ENCODE assay signal across 1 cellular context in the genomic region with DNA sequence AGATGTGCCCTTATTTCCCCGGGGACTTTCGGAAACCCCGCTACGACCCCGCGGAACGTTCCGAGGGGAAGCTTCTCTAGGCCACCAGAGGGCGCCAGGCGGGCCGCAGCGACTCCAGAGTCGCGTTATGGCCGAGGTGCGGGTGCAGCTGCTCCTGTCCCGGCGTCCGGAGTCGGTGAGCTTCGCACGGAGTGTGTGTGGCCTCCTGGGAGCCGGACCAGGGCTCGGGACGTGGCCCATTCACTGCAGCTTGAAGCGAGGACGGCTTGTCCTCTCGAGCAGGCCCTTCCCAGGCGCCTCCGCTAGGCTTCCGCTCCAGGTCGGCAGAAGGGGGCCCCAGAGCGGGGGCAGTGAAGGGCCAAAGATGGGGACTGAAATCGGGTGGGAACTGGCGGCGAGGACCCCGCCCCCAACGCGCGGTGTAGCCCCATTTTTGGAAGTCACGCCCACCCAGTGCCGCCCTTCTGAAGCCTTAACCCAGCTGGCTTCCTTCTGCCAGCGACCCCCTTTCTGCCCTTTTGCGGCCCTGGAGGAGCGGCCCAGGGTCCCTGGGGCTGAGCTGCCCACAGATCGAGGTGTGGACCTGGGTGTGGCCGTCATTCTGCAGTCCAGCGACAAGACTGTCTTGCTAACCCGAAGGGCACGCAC.
A peak's percentile ranks its signal among the peaks of the same experiment; 100 is the strongest.
TF ChIP-seq lines count a peak whose summit lies in the region.

A gene with protein sequence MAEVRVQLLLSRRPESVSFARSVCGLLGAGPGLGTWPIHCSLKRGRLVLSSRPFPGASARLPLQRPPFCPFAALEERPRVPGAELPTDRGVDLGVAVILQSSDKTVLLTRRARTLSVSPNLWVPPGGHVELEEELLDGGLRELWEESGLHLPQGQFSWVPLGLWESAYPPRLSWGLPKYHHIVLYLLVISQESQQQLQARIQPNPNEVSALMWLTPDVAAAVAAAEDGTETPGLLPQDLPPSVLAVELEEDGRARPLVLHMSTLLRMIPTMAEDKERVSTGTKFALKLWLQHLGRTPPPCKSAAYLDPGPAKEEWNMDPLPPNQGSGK (plus strand): TSS at position 117 of the 648 bp plus-strand sequence. CDS start 11 bp downstream, at position 128.

TF ChIP-seq in K562, 482 proteins besides CTCF, POLR2A, EP300 and RAD21 (continued from another document and continues in another):
- TF ChIP-seq, protein P1, sequence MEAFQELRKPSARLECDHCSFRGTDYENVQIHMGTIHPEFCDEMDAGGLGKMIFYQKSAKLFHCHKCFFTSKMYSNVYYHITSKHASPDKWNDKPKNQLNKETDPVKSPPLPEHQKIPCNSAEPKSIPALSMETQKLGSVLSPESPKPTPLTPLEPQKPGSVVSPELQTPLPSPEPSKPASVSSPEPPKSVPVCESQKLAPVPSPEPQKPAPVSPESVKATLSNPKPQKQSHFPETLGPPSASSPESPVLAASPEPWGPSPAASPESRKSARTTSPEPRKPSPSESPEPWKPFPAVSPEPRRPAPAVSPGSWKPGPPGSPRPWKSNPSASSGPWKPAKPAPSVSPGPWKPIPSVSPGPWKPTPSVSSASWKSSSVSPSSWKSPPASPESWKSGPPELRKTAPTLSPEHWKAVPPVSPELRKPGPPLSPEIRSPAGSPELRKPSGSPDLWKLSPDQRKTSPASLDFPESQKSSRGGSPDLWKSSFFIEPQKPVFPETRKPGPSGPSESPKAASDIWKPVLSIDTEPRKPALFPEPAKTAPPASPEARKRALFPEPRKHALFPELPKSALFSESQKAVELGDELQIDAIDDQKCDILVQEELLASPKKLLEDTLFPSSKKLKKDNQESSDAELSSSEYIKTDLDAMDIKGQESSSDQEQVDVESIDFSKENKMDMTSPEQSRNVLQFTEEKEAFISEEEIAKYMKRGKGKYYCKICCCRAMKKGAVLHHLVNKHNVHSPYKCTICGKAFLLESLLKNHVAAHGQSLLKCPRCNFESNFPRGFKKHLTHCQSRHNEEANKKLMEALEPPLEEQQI (IDR thresholded peaks at IDR 0.05): no peak
- no peak for TF ChIP-seq CHD2 (IDR thresholded peaks at IDR 0.05; ENCODE audit: low read depth, low read length)
- TF ChIP-seq CREB1 (IDR thresholded peaks at IDR 0.05): peak; percentile 53; the same call in 1 of the 2 replicates
- peak; percentile 51; the same call in 1 of the 2 replicates for TF ChIP-seq CREB1 (CRISPR knock-in tag; IDR thresholded peaks at IDR 0.05)
- 0 out of 2 replicates have a peak, but pooled peaks have one; percentile 81 for TF ChIP-seq RBM14 (IDR thresholded peaks at IDR 0.05; ENCODE audit: borderline replicate concordance, insufficient read depth, low read depth, low read length)
- TF ChIP-seq ZNF583 (CRISPR knock-in tag; IDR thresholded peaks at IDR 0.05): peak; percentile 64; the same call in 1 of the 2 replicates
- no peak for TF ChIP-seq RBM34 (IDR thresholded peaks at IDR 0.05; ENCODE audit: borderline replicate concordance, insufficient read depth, low read length)
- no peak for TF ChIP-seq DNMT1 (IDR thresholded peaks at IDR 0.05)
- TF ChIP-seq ZFP36 (IDR thresholded peaks at IDR 0.05; ENCODE audit: low read depth, low read length, partially characterized antibody): no peak
- TF ChIP-seq POLR2B (IDR thresholded peaks at IDR 0.05; ENCODE audit: low read depth, partially characterized antibody): peak; percentile 37
- TF ChIP-seq NRF1 (conservative IDR thresholded peaks at IDR 0.05 in 1 of 2, IDR thresholded peaks at IDR 0.05 in 1 of 2): peak; percentile 41 to 47; a peak in 3 of 4 replicates
- no peak for TF ChIP-seq ZFP30 (CRISPR knock-in tag; IDR thresholded peaks at IDR 0.05; ENCODE audit: borderline replicate concordance)
- no peak for TF ChIP-seq KAT8 (IDR thresholded peaks at IDR 0.05; ENCODE audit: low read depth)
- peak; percentile 61 for TF ChIP-seq XRCC5 (IDR thresholded peaks at IDR 0.05; ENCODE audit: low read depth, low read length)
- TF ChIP-seq ZFX (CRISPR knock-in tag; IDR thresholded peaks at IDR 0.05): peak; percentile 94
- no peak for TF ChIP-seq NFIC (IDR thresholded peaks at IDR 0.05)
- TF ChIP-seq, protein P2, sequence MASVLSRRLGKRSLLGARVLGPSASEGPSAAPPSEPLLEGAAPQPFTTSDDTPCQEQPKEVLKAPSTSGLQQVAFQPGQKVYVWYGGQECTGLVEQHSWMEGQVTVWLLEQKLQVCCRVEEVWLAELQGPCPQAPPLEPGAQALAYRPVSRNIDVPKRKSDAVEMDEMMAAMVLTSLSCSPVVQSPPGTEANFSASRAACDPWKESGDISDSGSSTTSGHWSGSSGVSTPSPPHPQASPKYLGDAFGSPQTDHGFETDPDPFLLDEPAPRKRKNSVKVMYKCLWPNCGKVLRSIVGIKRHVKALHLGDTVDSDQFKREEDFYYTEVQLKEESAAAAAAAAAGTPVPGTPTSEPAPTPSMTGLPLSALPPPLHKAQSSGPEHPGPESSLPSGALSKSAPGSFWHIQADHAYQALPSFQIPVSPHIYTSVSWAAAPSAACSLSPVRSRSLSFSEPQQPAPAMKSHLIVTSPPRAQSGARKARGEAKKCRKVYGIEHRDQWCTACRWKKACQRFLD (CRISPR knock-in tag; IDR thresholded peaks at IDR 0.05): no peak
- TF ChIP-seq, protein P3, sequence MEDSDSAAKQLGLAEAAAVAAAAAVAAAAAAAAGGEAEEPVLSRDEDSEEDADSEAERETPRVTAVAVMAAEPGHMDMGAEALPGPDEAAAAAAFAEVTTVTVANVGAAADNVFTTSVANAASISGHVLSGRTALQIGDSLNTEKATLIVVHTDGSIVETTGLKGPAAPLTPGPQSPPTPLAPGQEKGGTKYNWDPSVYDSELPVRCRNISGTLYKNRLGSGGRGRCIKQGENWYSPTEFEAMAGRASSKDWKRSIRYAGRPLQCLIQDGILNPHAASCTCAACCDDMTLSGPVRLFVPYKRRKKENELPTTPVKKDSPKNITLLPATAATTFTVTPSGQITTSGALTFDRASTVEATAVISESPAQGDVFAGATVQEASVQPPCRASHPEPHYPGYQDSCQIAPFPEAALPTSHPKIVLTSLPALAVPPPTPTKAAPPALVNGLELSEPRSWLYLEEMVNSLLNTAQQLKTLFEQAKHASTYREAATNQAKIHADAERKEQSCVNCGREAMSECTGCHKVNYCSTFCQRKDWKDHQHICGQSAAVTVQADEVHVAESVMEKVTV (CRISPR knock-in tag; IDR thresholded peaks at IDR 0.05): peak; percentile 70
- 0 out of 2 replicates have a peak, but pooled peaks have one; percentile 18 for TF ChIP-seq SOX6 (IDR thresholded peaks at IDR 0.05)
- peak; percentile 43; the same call in 1 of the 2 replicates for TF ChIP-seq ZKSCAN1 (IDR thresholded peaks at IDR 0.05; ENCODE audit: low read depth, low read length)
- TF ChIP-seq NR4A1 (CRISPR knock-in tag; IDR thresholded peaks at IDR 0.05): no peak
- no peak; the same call in 1 of the 2 replicates for TF ChIP-seq NR4A1 (tag; IDR thresholded peaks at IDR 0.05)
- no peak; a peak in 1 of 4 replicates for TF ChIP-seq FOXA3 (CRISPR knock-in tag; conservative IDR thresholded peaks at IDR 0.05 in 1 of 2, IDR thresholded peaks at IDR 0.05 in 1 of 2)
- 0 out of 2 replicates have a peak, but pooled peaks have one; percentile 47 for TF ChIP-seq SMAD3 (CRISPR knock-in tag; conservative IDR thresholded peaks at IDR 0.05)
- TF ChIP-seq, protein P4, sequence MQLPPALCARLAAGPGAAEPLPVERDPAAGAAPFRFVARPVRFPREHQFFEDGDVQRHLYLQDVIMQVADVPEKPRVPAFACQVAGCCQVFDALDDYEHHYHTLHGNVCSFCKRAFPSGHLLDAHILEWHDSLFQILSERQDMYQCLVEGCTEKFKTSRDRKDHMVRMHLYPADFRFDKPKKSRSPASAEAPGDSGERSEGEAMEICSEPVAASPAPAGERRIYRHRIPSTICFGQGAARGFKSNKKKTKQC (CRISPR knock-in tag; IDR thresholded peaks at IDR 0.05): peak; percentile 51; the same call in 1 of the 2 replicates
- 0 out of 2 replicates have a peak, but pooled peaks have one; percentile 24 for TF ChIP-seq ZNF24 (IDR thresholded peaks at IDR 0.05)
- no peak for TF ChIP-seq ZBTB8A (IDR thresholded peaks at IDR 0.05; ENCODE audit: partially characterized antibody)
- peak; percentile 68 for TF ChIP-seq TARDBP (IDR thresholded peaks at IDR 0.05)
- TF ChIP-seq TBP (optimal IDR thresholded peaks at IDR 0.05; ENCODE audit: low read depth, low read length): peak; percentile 63
- TF ChIP-seq, protein P5, sequence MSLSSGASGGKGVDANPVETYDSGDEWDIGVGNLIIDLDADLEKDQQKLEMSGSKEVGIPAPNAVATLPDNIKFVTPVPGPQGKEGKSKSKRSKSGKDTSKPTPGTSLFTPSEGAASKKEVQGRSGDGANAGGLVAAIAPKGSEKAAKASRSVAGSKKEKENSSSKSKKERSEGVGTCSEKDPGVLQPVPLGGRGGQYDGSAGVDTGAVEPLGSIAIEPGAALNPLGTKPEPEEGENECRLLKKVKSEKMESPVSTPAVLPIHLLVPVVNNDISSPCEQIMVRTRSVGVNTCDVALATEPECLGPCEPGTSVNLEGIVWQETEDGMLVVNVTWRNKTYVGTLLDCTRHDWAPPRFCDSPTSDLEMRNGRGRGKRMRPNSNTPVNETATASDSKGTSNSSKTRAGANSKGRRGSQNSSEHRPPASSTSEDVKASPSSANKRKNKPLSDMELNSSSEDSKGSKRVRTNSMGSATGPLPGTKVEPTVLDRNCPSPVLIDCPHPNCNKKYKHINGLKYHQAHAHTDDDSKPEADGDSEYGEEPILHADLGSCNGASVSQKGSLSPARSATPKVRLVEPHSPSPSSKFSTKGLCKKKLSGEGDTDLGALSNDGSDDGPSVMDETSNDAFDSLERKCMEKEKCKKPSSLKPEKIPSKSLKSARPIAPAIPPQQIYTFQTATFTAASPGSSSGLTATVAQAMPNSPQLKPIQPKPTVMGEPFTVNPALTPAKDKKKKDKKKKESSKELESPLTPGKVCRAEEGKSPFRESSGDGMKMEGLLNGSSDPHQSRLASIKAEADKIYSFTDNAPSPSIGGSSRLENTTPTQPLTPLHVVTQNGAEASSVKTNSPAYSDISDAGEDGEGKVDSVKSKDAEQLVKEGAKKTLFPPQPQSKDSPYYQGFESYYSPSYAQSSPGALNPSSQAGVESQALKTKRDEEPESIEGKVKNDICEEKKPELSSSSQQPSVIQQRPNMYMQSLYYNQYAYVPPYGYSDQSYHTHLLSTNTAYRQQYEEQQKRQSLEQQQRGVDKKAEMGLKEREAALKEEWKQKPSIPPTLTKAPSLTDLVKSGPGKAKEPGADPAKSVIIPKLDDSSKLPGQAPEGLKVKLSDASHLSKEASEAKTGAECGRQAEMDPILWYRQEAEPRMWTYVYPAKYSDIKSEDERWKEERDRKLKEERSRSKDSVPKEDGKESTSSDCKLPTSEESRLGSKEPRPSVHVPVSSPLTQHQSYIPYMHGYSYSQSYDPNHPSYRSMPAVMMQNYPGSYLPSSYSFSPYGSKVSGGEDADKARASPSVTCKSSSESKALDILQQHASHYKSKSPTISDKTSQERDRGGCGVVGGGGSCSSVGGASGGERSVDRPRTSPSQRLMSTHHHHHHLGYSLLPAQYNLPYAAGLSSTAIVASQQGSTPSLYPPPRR (CRISPR knock-in tag; IDR thresholded peaks at IDR 0.05; ENCODE audit: borderline replicate concordance): peak; percentile 52
- TF ChIP-seq, protein P6, sequence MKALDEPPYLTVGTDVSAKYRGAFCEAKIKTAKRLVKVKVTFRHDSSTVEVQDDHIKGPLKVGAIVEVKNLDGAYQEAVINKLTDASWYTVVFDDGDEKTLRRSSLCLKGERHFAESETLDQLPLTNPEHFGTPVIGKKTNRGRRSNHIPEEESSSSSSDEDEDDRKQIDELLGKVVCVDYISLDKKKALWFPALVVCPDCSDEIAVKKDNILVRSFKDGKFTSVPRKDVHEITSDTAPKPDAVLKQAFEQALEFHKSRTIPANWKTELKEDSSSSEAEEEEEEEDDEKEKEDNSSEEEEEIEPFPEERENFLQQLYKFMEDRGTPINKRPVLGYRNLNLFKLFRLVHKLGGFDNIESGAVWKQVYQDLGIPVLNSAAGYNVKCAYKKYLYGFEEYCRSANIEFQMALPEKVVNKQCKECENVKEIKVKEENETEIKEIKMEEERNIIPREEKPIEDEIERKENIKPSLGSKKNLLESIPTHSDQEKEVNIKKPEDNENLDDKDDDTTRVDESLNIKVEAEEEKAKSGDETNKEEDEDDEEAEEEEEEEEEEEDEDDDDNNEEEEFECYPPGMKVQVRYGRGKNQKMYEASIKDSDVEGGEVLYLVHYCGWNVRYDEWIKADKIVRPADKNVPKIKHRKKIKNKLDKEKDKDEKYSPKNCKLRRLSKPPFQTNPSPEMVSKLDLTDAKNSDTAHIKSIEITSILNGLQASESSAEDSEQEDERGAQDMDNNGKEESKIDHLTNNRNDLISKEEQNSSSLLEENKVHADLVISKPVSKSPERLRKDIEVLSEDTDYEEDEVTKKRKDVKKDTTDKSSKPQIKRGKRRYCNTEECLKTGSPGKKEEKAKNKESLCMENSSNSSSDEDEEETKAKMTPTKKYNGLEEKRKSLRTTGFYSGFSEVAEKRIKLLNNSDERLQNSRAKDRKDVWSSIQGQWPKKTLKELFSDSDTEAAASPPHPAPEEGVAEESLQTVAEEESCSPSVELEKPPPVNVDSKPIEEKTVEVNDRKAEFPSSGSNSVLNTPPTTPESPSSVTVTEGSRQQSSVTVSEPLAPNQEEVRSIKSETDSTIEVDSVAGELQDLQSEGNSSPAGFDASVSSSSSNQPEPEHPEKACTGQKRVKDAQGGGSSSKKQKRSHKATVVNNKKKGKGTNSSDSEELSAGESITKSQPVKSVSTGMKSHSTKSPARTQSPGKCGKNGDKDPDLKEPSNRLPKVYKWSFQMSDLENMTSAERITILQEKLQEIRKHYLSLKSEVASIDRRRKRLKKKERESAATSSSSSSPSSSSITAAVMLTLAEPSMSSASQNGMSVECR (CRISPR knock-in tag; IDR thresholded peaks at IDR 0.05): peak; percentile 73
- TF ChIP-seq, protein P7, sequence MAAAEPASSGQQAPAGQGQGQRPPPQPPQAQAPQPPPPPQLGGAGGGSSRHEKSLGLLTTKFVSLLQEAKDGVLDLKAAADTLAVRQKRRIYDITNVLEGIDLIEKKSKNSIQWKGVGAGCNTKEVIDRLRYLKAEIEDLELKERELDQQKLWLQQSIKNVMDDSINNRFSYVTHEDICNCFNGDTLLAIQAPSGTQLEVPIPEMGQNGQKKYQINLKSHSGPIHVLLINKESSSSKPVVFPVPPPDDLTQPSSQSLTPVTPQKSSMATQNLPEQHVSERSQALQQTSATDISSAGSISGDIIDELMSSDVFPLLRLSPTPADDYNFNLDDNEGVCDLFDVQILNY (CRISPR knock-in tag; IDR thresholded peaks at IDR 0.05): no peak; the same call in 1 of the 2 replicates
- peak; percentile 75; the same call in 1 of the 2 replicates for TF ChIP-seq PHF8 (IDR thresholded peaks at IDR 0.05; ENCODE audit: borderline replicate concordance, low read length)
- no peak for TF ChIP-seq NFE2L1 (tag; IDR thresholded peaks at IDR 0.05; ENCODE audit: borderline replicate concordance, low read depth)
- TF ChIP-seq SAP30 (IDR thresholded peaks at IDR 0.05; ENCODE audit: borderline replicate concordance, insufficient read depth, low read depth, low read length, poor library complexity, severe bottlenecking): peak; percentile 54
- TF ChIP-seq ZBTB17 (CRISPR knock-in tag; IDR thresholded peaks at IDR 0.05): peak; percentile 75
- TF ChIP-seq, protein P8, sequence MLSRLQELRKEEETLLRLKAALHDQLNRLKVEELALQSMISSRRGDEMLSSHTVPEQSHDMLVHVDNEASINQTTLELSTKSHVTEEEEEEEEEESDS (CRISPR knock-in tag; IDR thresholded peaks at IDR 0.05): no peak
- no peak for TF ChIP-seq PHTF2 (CRISPR knock-in tag; IDR thresholded peaks at IDR 0.05)
- TF ChIP-seq ILF3 (IDR thresholded peaks at IDR 0.05; ENCODE audit: borderline replicate concordance): peak; percentile 85; the same call in 1 of the 2 replicates
